Comparison of ENCODE assay signal across 21 cellular contexts in genomic region chr2:173653427-173653795, GRCh38.
DNase-seq lines count a peak whose midpoint lies in the region; ATAC-seq, FAIRE-seq and TF ChIP-seq lines count a peak whose summit lies in the region.
"Had no signal": no experiment of that assay in that cellular context is flagged by ENCODE, and none has a peak within 500 bp of the region (broad histone marks: within the 10 kb centered on the region; RNA-seq: fewer than 3 reads in every experiment).

No MANE protein-coding gene starts in this region.

- no peak for DNase-seq in SK-N-SH
- no peak for DNase-seq in astrocyte (ENCODE audit: low read depth)
- no peak for DNase-seq in nephron progenitor cell
- DNase-seq in foreskin fibroblast = no peak
- DNase-seq in naive thymus-derived CD8-positive, alpha-beta T cell = no peak
- DNase-seq in HTR-8/SVneo (ENCODE audit: insufficient read length, low spot score) = no peak
- DNase-seq: activated CD4-positive, alpha-beta T cell treated with anti-CD3 and anti-CD28 coated beads, Interleukin-2, amount 50 U/mL, for 4 hours; activated naive CD4-positive, alpha-beta T cell treated with Interleukin-2 at 50 U/mL for 16 hours; activated T-cell treated with anti-CD3 and anti-CD28 coated beads for 4 hours; CD4-positive, alpha-beta T cell; DND-41; left ventricle myocardium superior; MM.1S; NCI-H1930; stimulated activated CD4-positive, alpha-beta T cell treated with anti-CD3 and anti-CD28 coated beads, Interleukin-12 subunit alpha, Interleukin-12 subunit beta, amount 100 ng/mL, for 4 hours; stimulated activated naive B cell treated with anti-CD40 and anti-IgM and Interleukin-4, amounts not matched to agents 10 μg/mL and 1 μg/mL and 100 μg/mL, for 72 hours had no signal

- H3K4me1 ChIP-seq in SK-N-SH (ENCODE audit: control insufficient read depth in 1 of 2, insufficient read depth in 2 of 2, low read depth in 1 of 2, low read length in 1 of 2) (peaks cover 0 to 14% of the 10 kb centered on the region in 2 experiments; a peak in 2 of 4 replicates), astrocyte (ENCODE audit: insufficient read depth, low read length) (peaks cover 23% of the 10 kb centered on the region)

- no peak for FAIRE-seq in astrocyte (lab: Jason Lieb, UNC)
- FAIRE-seq in HTR-8/SVneo (lab: Jason Lieb, UNC) = no peak
- FAIRE-seq: colon, endothelial cell of umbilical vein had no signal

- no peak overlapping the region for H2AFZ ChIP-seq in SK-N-SH (ENCODE audit: low read depth)
- no peak overlapping the region for H2AFZ ChIP-seq in astrocyte (ENCODE audit: low read depth, low read length)

- H3K27ac ChIP-seq in SK-N-SH (ENCODE audit: low read depth in 2 of 2, low read length in 1 of 2) = peak overlapping the region in 1 of 2 experiments; percentile 93; a peak in 2 of 4 replicates
- peak overlapping the region; percentile 96 for H3K27ac ChIP-seq in astrocyte (ENCODE audit: low read depth, low read length)
- H3K27ac ChIP-seq: ascending aorta had no signal

- no peak for TF ChIP-seq CTCF in SK-N-SH (IDR thresholded peaks at IDR 0.05)
- TF ChIP-seq CTCF in astrocyte (IDR thresholded peaks at IDR 0.05; ENCODE audit: insufficient read depth, low read depth, low read length) = no peak
- TF ChIP-seq CTCF in nephron progenitor cell (IDR thresholded peaks at IDR 0.05) = no peak
- TF ChIP-seq CTCF in foreskin fibroblast (IDR thresholded peaks at IDR 0.05; ENCODE audit: low read depth, low read length) = no peak

- no peaks in the 10 kb centered on the region for H3K79me2 ChIP-seq in SK-N-SH (ENCODE audit: insufficient read depth)
- no peaks in the 10 kb centered on the region for H3K79me2 ChIP-seq in astrocyte (ENCODE audit: insufficient read depth, low read length)

- H3K36me3 Mint-ChIP-seq in astrocyte (ENCODE audit: low read depth, unreplicated experiment) (no peaks in the 10 kb centered on the region), nephron progenitor cell (ENCODE audit: low read depth) (no peaks in the 10 kb centered on the region)
- no peaks in the 10 kb centered on the region for H3K36me3 Mint-ChIP-seq in naive thymus-derived CD8-positive, alpha-beta T cell
- H3K36me3 Mint-ChIP-seq: stimulated activated naive B cell treated with anti-CD40 and anti-IgM and Interleukin-4, amounts not matched to agents 10 μg/mL and 1 μg/mL and 100 μg/mL, for 72 hours had no signal

- TF ChIP-seq RAD21 in SK-N-SH (IDR thresholded peaks at IDR 0.05; ENCODE audit: low read length) = no peak

- POLR2A ChIA-PET in SK-N-SH (lab: Yijun Ruan, JAX) = no interaction called here
- POLR2A ChIA-PET in naive thymus-derived CD8-positive, alpha-beta T cell (lab: Charles Lee) = no interaction called here

- CTCF ChIA-PET in SK-N-SH (lab: Yijun Ruan, JAX) = no interaction called here

- 91% methylated on average over 6 of the region's 6 CpGs for WGBS in SK-N-SH (ENCODE audit: low lambda C conversion rate)

- H3K27me3 Mint-ChIP-seq in astrocyte (ENCODE audit: low read depth, unreplicated experiment) (no peaks in the 10 kb centered on the region), nephron progenitor cell (ENCODE audit: low read depth, poor library complexity) (peaks cover 18% of the 10 kb centered on the region)
- peaks cover 2 to 22% (median 6%) of the 10 kb centered on the region in 5 donors for H3K27me3 Mint-ChIP-seq in naive thymus-derived CD8-positive, alpha-beta T cell

- no peak overlapping the region for H3K4me3 Mint-ChIP-seq in astrocyte (ENCODE audit: unreplicated experiment)
- H3K4me3 Mint-ChIP-seq in nephron progenitor cell = no peak overlapping the region
- H3K4me3 Mint-ChIP-seq in naive thymus-derived CD8-positive, alpha-beta T cell = no peak overlapping the region
- H3K4me3 Mint-ChIP-seq: CD4-positive, alpha-beta T cell; stimulated activated naive B cell treated with anti-CD40 and anti-IgM and Interleukin-4, amounts not matched to agents 10 μg/mL and 1 μg/mL and 100 μg/mL, for 72 hours had no signal

- peak overlapping the region; percentile 14; the same call in 1 of the 2 replicates for H3K9ac ChIP-seq in SK-N-SH
- H3K9ac ChIP-seq in astrocyte (ENCODE audit: low read length) = peak overlapping the region; percentile 62

- no peak for ATAC-seq in SK-N-SH treated with all-trans-retinoic acid at 6 μM for 48 hours
- no peak for ATAC-seq in naive thymus-derived CD8-positive, alpha-beta T cell
- no peak for ATAC-seq in GM18873 (IDR thresholded peaks at IDR 0.05; ENCODE audit: low FRiP score, unreplicated experiment)
- ATAC-seq: left ventricle myocardium superior; stimulated activated naive B cell treated with anti-CD40 and anti-IgM and Interleukin-4, amounts not matched to agents 10 μg/mL and 1 μg/mL and 100 μg/mL, for 72 hours had no signal

- H3K36me3 ChIP-seq in SK-N-SH (replicated peaks in 1 of 2; ENCODE audit: control insufficient read depth in 1 of 2, insufficient read depth in 2 of 2, low read length in 1 of 2) (no peaks in the 10 kb centered on the region), astrocyte (ENCODE audit: insufficient read depth, low read length) (no peaks in the 10 kb centered on the region)
- H3K36me3 ChIP-seq: ascending aorta had no signal

- no peaks in the 10 kb centered on the region for H3K9me3 ChIP-seq in SK-N-SH
- H3K9me3 ChIP-seq in astrocyte (ENCODE audit: insufficient read depth, low read depth, low read length) = no peaks in the 10 kb centered on the region
- H3K9me3 ChIP-seq: ascending aorta had no signal

- H3K9me2 ChIP-seq in SK-N-SH = no peaks in the 10 kb centered on the region

- H3K9me3 Mint-ChIP-seq in astrocyte (ENCODE audit: unreplicated experiment) (peaks cover 2% of the 10 kb centered on the region), nephron progenitor cell (peaks cover 6% of the 10 kb centered on the region)
- H3K9me3 Mint-ChIP-seq in naive thymus-derived CD8-positive, alpha-beta T cell = no peaks in the 10 kb centered on the region
- H3K9me3 Mint-ChIP-seq: CD4-positive, alpha-beta T cell; stimulated activated naive B cell treated with anti-CD40 and anti-IgM and Interleukin-4, amounts not matched to agents 10 μg/mL and 1 μg/mL and 100 μg/mL, for 72 hours had no signal

- no peaks in the 10 kb centered on the region for H3K27me3 ChIP-seq in SK-N-SH (ENCODE audit: insufficient read depth)
- H3K27me3 ChIP-seq in astrocyte (ENCODE audit: insufficient read depth, low read length) = no peaks in the 10 kb centered on the region
- H3K27me3 ChIP-seq: ascending aorta had no signal

- no peak overlapping the region for H3K27ac Mint-ChIP-seq in astrocyte (ENCODE audit: unreplicated experiment)
- peak overlapping the region; percentile 25 for H3K27ac Mint-ChIP-seq in nephron progenitor cell
- no peak overlapping the region for H3K27ac Mint-ChIP-seq in naive thymus-derived CD8-positive, alpha-beta T cell
- H3K27ac Mint-ChIP-seq: CD4-positive, alpha-beta T cell; stimulated activated naive B cell treated with anti-CD40 and anti-IgM and Interleukin-4, amounts not matched to agents 10 μg/mL and 1 μg/mL and 100 μg/mL, for 72 hours had no signal

- TF ChIP-seq EP300 in SK-N-SH (IDR thresholded peaks at IDR 0.05; ENCODE audit: borderline replicate concordance in 1 of 2, low read depth in 1 of 2, low read length in 1 of 2) = no peak

- no peak overlapping the region; the same call in 1 of the 2 replicates for H3K4me2 ChIP-seq in SK-N-SH
- H3K4me2 ChIP-seq in astrocyte (ENCODE audit: low read length) = peak overlapping the region; percentile 73

- H3K4me1 Mint-ChIP-seq in astrocyte (ENCODE audit: low read depth, unreplicated experiment) (peaks cover 25% of the 10 kb centered on the region), nephron progenitor cell (peaks cover 33% of the 10 kb centered on the region)
- no peaks in the 10 kb centered on the region for H3K4me1 Mint-ChIP-seq in naive thymus-derived CD8-positive, alpha-beta T cell
- H3K4me1 Mint-ChIP-seq: stimulated activated naive B cell treated with anti-CD40 and anti-IgM and Interleukin-4, amounts not matched to agents 10 μg/mL and 1 μg/mL and 100 μg/mL, for 72 hours had no signal

- H3K4me3 ChIP-seq in SK-N-SH (ENCODE audit: low read depth in 2 of 2, low read length in 1 of 2) (no peak overlapping the region), astrocyte (ENCODE audit: insufficient read depth, low read depth, low read length) (no peak overlapping the region), foreskin fibroblast (ENCODE audit: low read depth in 1 of 2, low read length in 2 of 2) (no peak overlapping the region)
- H3K4me3 ChIP-seq: ascending aorta had no signal

- H4K20me1 ChIP-seq in SK-N-SH (ENCODE audit: insufficient read depth) = no peaks in the 10 kb centered on the region
- H4K20me1 ChIP-seq in astrocyte (ENCODE audit: insufficient read depth, low read length) = no peaks in the 10 kb centered on the region

- H3F3A ChIP-seq in SK-N-SH (replicated peaks; ENCODE audit: insufficient read depth) = peaks cover 22% of the 10 kb centered on the region

TF ChIP-seq in SK-N-SH, 30 proteins besides CTCF, POLR2A, EP300 and RAD21:
- TF ChIP-seq USF1 (IDR thresholded peaks at IDR 0.05; ENCODE audit: borderline replicate concordance, low read depth) = no peak
- no peak for TF ChIP-seq RFX5 (IDR thresholded peaks at IDR 0.05; ENCODE audit: low read length)
- no peak for TF ChIP-seq TCF12 (IDR thresholded peaks at IDR 0.05)
- no peak for TF ChIP-seq TEAD4 (IDR thresholded peaks at IDR 0.05; ENCODE audit: borderline replicate concordance, insufficient read depth)
- TF ChIP-seq NRF1 (IDR thresholded peaks at IDR 0.05; ENCODE audit: low read depth, low read length) = no peak

TF ChIP-seq in SK-N-SH treated with all-trans-retinoic acid at 6 μM for 48 hours, 23 proteins besides CTCF, POLR2A, EP300 and RAD21 (continues in another document):
- TF ChIP-seq ZC3H10 (CRISPR knock-in tag; IDR thresholded peaks at IDR 0.05) (no peak), ZNF70 (CRISPR knock-in tag; IDR thresholded peaks at IDR 0.05) (no peak), TCF4 (CRISPR knock-in tag; IDR thresholded peaks at IDR 0.05; ENCODE audit: borderline replicate concordance) (no peak), GLIS3 (CRISPR knock-in tag; IDR thresholded peaks at IDR 0.05) (no peak), ZFP30 (CRISPR knock-in tag; IDR thresholded peaks at IDR 0.05) (no peak), SNAI2 (CRISPR knock-in tag; IDR thresholded peaks at IDR 0.05) (no peak), PPARA (CRISPR knock-in tag; IDR thresholded peaks at IDR 0.05; ENCODE audit: borderline replicate concordance) (no peak), ZNF565 (CRISPR knock-in tag; conservative IDR thresholded peaks at IDR 0.05; ENCODE audit: low read depth) (no peak), ESRRG (CRISPR knock-in tag; IDR thresholded peaks at IDR 0.05) (no peak)
